26 cellular contexts compared by ENCODE assay signal in genomic region chr7:82423446-82423845, GRCh38. TPM values are rescaled to one million over a fixed set of nuclear protein-coding genes. Genes with fewer than 3 reads are reported as not detected.
DNase-seq lines count a peak whose midpoint lies in the region; ATAC-seq, FAIRE-seq and TF ChIP-seq lines count a peak whose summit lies in the region.
"Had no signal": no experiment of that assay in that cellular context is flagged by ENCODE, and none has a peak within 500 bp of the region (broad histone marks: within the 10 kb centered on the region; RNA-seq: fewer than 3 reads in every experiment).

No MANE protein-coding gene starts in this region.

- no peak overlapping the region for H3K27ac ChIP-seq in right atrium auricular region
- H3K27ac ChIP-seq: KMS-11 had no signal

- no peak for DNase-seq in left ventricle myocardium superior
- DNase-seq in right atrium auricular region (ENCODE audit: low spot score), result no peak
- no peak for DNase-seq in stimulated activated CD4-positive, alpha-beta T cell treated with anti-CD3 and anti-CD28 coated beads, Interleukin-4, amount 100 ng/mL, for 1 hour
- DNase-seq: 8988T; AML-193; C1 segment of cervical spinal cord; CD8-positive, alpha-beta T cell; DND-41; HCEC 1CT; IMR-90; NCI-H1092 treated with DMSO at 0.1 percent for 48 hours; NCI-H146; NCI-H2029; NCI-H2171; NCI-H345; NCI-H524 treated with DMSO at 0.1 percent for 48 hours; NCI-H82; OCI-M1; Right ventricle myocardium superior had no signal

- TF ChIP-seq CTCF in right atrium auricular region (IDR thresholded peaks at IDR 0.05), result no peak

- H3K4me3 ChIP-seq in right atrium auricular region (no peak overlapping the region), endocrine pancreas (ENCODE audit: control insufficient read depth, insufficient read depth, low read length) (peak overlapping the region; percentile 26)

- peak; percentile 47 for FAIRE-seq in islet of Langerhans (lab: Jason Lieb, UNC)
- FAIRE-seq: GM12891 had no signal

- H3K36me3 ChIP-seq in right atrium auricular region, result no peaks in the 10 kb centered on the region
- no peaks in the 10 kb centered on the region for H3K36me3 ChIP-seq in endocrine pancreas (ENCODE audit: control insufficient read depth, insufficient read depth, low read length)

- peak; percentile 18 for ATAC-seq in left ventricle myocardium superior
- ATAC-seq in HG03521 (IDR thresholded peaks at IDR 0.05; ENCODE audit: unreplicated experiment), result no peak
- ATAC-seq in GM21528 (IDR thresholded peaks at IDR 0.05; ENCODE audit: low FRiP score, unreplicated experiment), result no peak
- ATAC-seq in HG03045 (IDR thresholded peaks at IDR 0.05; ENCODE audit: unreplicated experiment), result no peak
- ATAC-seq: CD8-positive, alpha-beta T cell had no signal

- intact Hi-C loops in left ventricle myocardium superior (cut with micrococcal nuclease), result no loop called here

- H3K4me1 ChIP-seq in right atrium auricular region (peaks cover 0 to 5% of the 10 kb centered on the region in 2 donors), endocrine pancreas (ENCODE audit: control insufficient read depth, insufficient read depth, low read length) (peaks cover 28% of the 10 kb centered on the region)

- no peak overlapping the region for H3K9ac ChIP-seq in endocrine pancreas (ENCODE audit: control insufficient read depth, insufficient read depth, low read length)
- H3K9ac ChIP-seq: KMS-11 had no signal

- no peaks in the 10 kb centered on the region for H3K27me3 ChIP-seq in right atrium auricular region
- no peaks in the 10 kb centered on the region for H3K27me3 ChIP-seq in endocrine pancreas (ENCODE audit: control insufficient read depth, insufficient read depth, low read length)

- H3K9me3 ChIP-seq in right atrium auricular region, result no peaks in the 10 kb centered on the region
- no peaks in the 10 kb centered on the region for H3K9me3 ChIP-seq in endocrine pancreas (ENCODE audit: control insufficient read depth, low read length)

RNA-seq across cellular contexts. Expression of gene CACNA2D1, which starts 20.1 kb away (rescaled TPM):
- total RNA-seq in left ventricle myocardium superior (48.1 TPM), right atrium auricular region (10 to 100 TPM; 31.5 to 54.5 TPM)
- total RNA-seq: CD8-positive, alpha-beta T cell had no signal
